In genomic region chr7:142784736-142785135, GRCh38 we compare ENCODE assay signal across 6 cellular contexts. TPM values are rescaled to one million over a fixed set of nuclear protein-coding genes. Genes with fewer than 3 reads are reported as not detected.
"Had no signal": no experiment of that assay in that cellular context is flagged by ENCODE, and none has a peak within 500 bp of the region (broad histone marks: within the 10 kb centered on the region; RNA-seq: fewer than 3 reads in every experiment).

No MANE protein-coding gene starts in this region.

RNA-seq across cellular contexts. Expression of gene PRSS2, which starts 14.0 kb away (rescaled TPM):
- total RNA-seq: esophagus mucosa; lower lobe of right lung; mesothelial cell of epicardium; Right ventricle myocardium superior; suprapubic skin; T-helper 1 cell treated with Interleukin-12 subunit alpha and Interleukin-12 subunit beta and Interleukin-4 antibody, amounts not matched to agents 30 ng/mL and 1 ng/mL, for 36 hours had no signal

RNA-seq across cellular contexts. Expression of gene PRSS1, which starts 35.5 kb away (rescaled TPM):
- total RNA-seq: esophagus mucosa; lower lobe of right lung; mesothelial cell of epicardium; Right ventricle myocardium superior; suprapubic skin; T-helper 1 cell treated with Interleukin-12 subunit alpha and Interleukin-12 subunit beta and Interleukin-4 antibody, amounts not matched to agents 30 ng/mL and 1 ng/mL, for 36 hours had no signal
